8 cellular contexts compared by ENCODE assay signal in genomic region chr1:150813028-150813707, GRCh38. TPM values are rescaled to one million over a fixed set of nuclear protein-coding genes. Genes with fewer than 3 reads are reported as not detected.
DNase-seq lines count a peak whose midpoint lies in the region; ATAC-seq and TF ChIP-seq lines count a peak whose summit lies in the region.

No MANE protein-coding gene starts in this region.

- TF ChIP-seq EP300 in sigmoid colon (IDR thresholded peaks at IDR 0.05) = no peak

- no peak for TF ChIP-seq POLR2A in sigmoid colon (IDR thresholded peaks at IDR 0.05)

- ATAC-seq in HG03108 (IDR thresholded peaks at IDR 0.05; ENCODE audit: unreplicated experiment) = no peak
- no peak for ATAC-seq in GM19467 (IDR thresholded peaks at IDR 0.05; ENCODE audit: unreplicated experiment)

- H3K4me3 ChIP-seq in sigmoid colon = no peak overlapping the region

- TF ChIP-seq CTCF in VCaP (conservative IDR thresholded peaks at IDR 0.05) (peak; percentile 99), sigmoid colon (IDR thresholded peaks at IDR 0.05) (peak in 3 of 4 experiments; percentile 31 to 65 (median 41))

- H3K27ac ChIP-seq in VCaP = peak overlapping the region; percentile 81; the same call in 1 of the 2 replicates
- no peak overlapping the region for H3K27ac ChIP-seq in sigmoid colon

- H3K27me3 ChIP-seq in sigmoid colon = no peaks in the 10 kb centered on the region

- H3K36me3 ChIP-seq in sigmoid colon = peaks cover 48 to 78% (median 56%) of the 10 kb centered on the region in 4 donors

- H3K9me3 ChIP-seq in sigmoid colon = no peaks in the 10 kb centered on the region

- H3K4me1 ChIP-seq in sigmoid colon = peaks cover 0 to 10% (median 8%) of the 10 kb centered on the region in 4 donors

- peak; percentile 64 for DNase-seq in A172 (ENCODE audit: low spot score)
- peak; percentile 35 for DNase-seq in GM04504 (ENCODE audit: low read depth)
- DNase-seq in NCI-H2081 (lab: John Stamatoyannopoulos, UW) = peak; percentile 41 to 75
- DNase-seq in cardiac septum (ENCODE audit: low spot score) = peak; percentile 87
- peak; percentile 74 for DNase-seq in sigmoid colon

- intact Hi-C loops in cardiac septum (cut with DNase I) (loop anchor here (10.0 kb wide), 1 partner anchor 348 kb away; no protein-coding TSS in a partner anchor), sigmoid colon (cut with DNase I) (no loop called here)

- WGBS in sigmoid colon, 2 donors = 45 to 68% methylated on average over 5 of the region's 5 CpGs

RNA-seq across cellular contexts. Expression of gene CTSK, which starts 5.1 kb away (rescaled TPM):
- total RNA-seq in A172 (2014; rRNA removed; shearing (Covaris generic)) = 1.1 and 3.4 TPM in 2 replicates
- total RNA-seq in cardiac septum (10.8 TPM), sigmoid colon (100 to 1,000 TPM in 1 of 4 donors, 10 to 100 TPM in 3; 33.5 to 114 (median 82.7) TPM)
- 10 to 100 TPM in 2 of 3 donors, 1 to 10 TPM in 1; 7.6 to 66.3 (median 56.5) TPM for polyA plus RNA-seq in sigmoid colon

RNA-seq across cellular contexts. Expression of gene CTSS, which starts 47.6 kb away (rescaled TPM):
- 5.7 and 18.5 TPM in 2 replicates for total RNA-seq in A172 (2014; rRNA removed; shearing (Covaris generic))
- total RNA-seq in cardiac septum (18.9 TPM), sigmoid colon (10 to 100 TPM; 16.3 to 63.3 (median 44.6) TPM)
- 100 to 1,000 TPM in 2 of 3 donors, 10 to 100 TPM in 1; 69.7 to 267 (median 264) TPM for polyA plus RNA-seq in sigmoid colon

Comparison
In these comparisons a context has a peak if more than half of its experiments do, and no peak if none do; other contexts are left out.
1. DNase-seq: peak in every context shown above with its lines; median percentile 87 in cardiac septum; 74 in sigmoid colon; 64 in A172; 58 in NCI-H2081; 35 in GM04504.